In genomic region chr1:164226977-164227376, GRCh38 we compare ENCODE assay signal across 8 cellular contexts.
"Had no signal": no experiment of that assay in that cellular context is flagged by ENCODE, and none has a peak within 500 bp of the region (broad histone marks: within the 10 kb centered on the region; RNA-seq: fewer than 3 reads in every experiment).

No MANE protein-coding gene starts in this region.

- DNase-seq: GDM1, GF-D8 had no signal

- FAIRE-seq: G401.6, GM12878, GM12891, GM12892, GM18507, GM19239 had no signal

- H3K4me3 ChIP-seq: GM12878 had no signal

- ATAC-seq: GM12878 had no signal
